In the genomic region with DNA sequence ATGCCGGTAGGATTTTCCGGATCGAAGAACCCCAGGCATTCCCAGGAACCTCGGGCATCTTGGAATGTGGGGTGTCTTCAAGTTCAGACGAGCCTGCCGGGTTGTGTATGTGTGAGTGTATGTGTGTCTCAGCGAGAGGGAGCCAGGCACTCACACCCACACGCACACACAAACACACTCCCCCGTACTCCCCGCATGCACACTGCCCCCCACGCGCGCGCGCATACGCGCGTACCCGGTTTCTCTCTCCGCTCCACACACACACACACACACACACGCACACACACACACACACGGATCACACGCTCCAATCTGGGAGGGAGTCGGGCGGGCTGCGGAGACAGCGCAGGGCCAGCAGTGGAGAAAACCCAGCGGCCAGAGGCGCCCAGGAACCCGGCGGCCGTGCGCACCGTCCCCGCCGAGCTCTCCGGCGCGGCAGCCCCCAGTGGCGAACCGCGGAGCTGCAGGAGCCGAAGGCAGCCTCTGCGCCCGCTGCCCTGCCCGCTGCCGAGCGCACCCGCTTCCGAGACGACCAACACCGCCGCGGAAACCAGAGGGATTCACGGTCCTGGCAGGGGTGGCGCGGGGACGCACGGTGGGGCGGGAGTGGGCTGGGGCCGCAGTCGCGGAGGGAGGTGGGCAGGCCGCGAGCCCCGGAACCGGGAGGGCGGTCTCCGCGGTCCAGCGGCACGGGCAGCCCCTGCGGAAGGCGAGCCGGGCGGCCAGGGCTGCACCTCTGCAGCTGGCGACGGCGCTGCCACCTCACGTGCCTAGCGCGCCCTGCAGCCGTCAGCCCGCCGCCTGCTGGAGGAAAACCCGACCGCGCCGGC, we compare ENCODE assay signal across 8 cellular contexts. TPM values are rescaled to one million over a fixed set of nuclear protein-coding genes. Genes with fewer than 3 reads are reported as not detected.
DNase-seq lines count a peak whose midpoint lies in the region; ATAC-seq and TF ChIP-seq lines count a peak whose summit lies in the region.

A gene (minus strand): TSS at position 125 of the 830 bp plus-strand sequence.

- H3K36me3 Mint-ChIP-seq in immature natural killer cell: no peaks in the 10 kb centered on the region

- ATAC-seq in GM21737 (IDR thresholded peaks at IDR 0.05; ENCODE audit: unreplicated experiment) (peak; percentile 94), HG03469 (IDR thresholded peaks at IDR 0.05; ENCODE audit: unreplicated experiment) (no peak)

- DNase-seq in D341Med (ENCODE audit: low spot score): peak; percentile 91
- peak; percentile 58 for DNase-seq in NB4 (ENCODE audit: low read depth)
- peak; percentile 66 for DNase-seq in UCSD-AML1 (lab: John Stamatoyannopoulos, UW; ENCODE audit: unreplicated experiment)
- DNase-seq in breast epithelium (ENCODE audit: low spot score in 2 of 2): peak; percentile 33 to 72
- peak; percentile 76 to 84 (median 83) for DNase-seq in immature natural killer cell
- peak; percentile 9 for DNase-seq in smooth muscle cell of the brain vasculature (ENCODE audit: low read depth, low spot score)

- TF ChIP-seq CTCF in NB4 (IDR thresholded peaks at IDR 0.05; ENCODE audit: low read depth, low read length): peak; percentile 34
- TF ChIP-seq CTCF in breast epithelium (IDR thresholded peaks at IDR 0.05): peak; percentile 35 to 77 (median 62)

- peak within 1 kb of the TSS; percentile 85 to 95 (median 90) for H3K4me3 Mint-ChIP-seq in immature natural killer cell

- H3K36me3 ChIP-seq in breast epithelium: no peaks in the 10 kb centered on the region

- peaks cover 10 to 17% (median 11%) of the 10 kb centered on the region in 3 donors for H3K27me3 Mint-ChIP-seq in immature natural killer cell (ENCODE audit: low read depth in 3 of 3)

- TF ChIP-seq POLR2A in NB4 (IDR thresholded peaks at IDR 0.05; ENCODE audit: extremely low read depth, insufficient read length) (no peak), breast epithelium (IDR thresholded peaks at IDR 0.05) (no peak)

- H3K4me1 ChIP-seq in breast epithelium: peaks cover 0 to 4% of the 10 kb centered on the region in 2 donors

- intact Hi-C loops in breast epithelium (cut with DNase I; ENCODE audit: low total_unique reads): no loop called here

- no peaks in the 10 kb centered on the region for H3K9me3 ChIP-seq in breast epithelium

- H3K27me3 ChIP-seq in breast epithelium: peaks cover 3 to 37% of the 10 kb centered on the region in 2 donors

- no peaks in the 10 kb centered on the region for H3K9me3 Mint-ChIP-seq in immature natural killer cell

- H3K27ac Mint-ChIP-seq in immature natural killer cell: peak within 1 kb of the TSS; percentile 57 to 94 (median 70)

- H3K27ac ChIP-seq in breast epithelium: no peak within 1 kb of the TSS

- H3K4me1 Mint-ChIP-seq in immature natural killer cell: peaks cover 0 to 47% of the 10 kb centered on the region in 2 donors

- H3K4me3 ChIP-seq in NB4 (ENCODE audit: low read depth, low read length) (no peak within 1 kb of the TSS), breast epithelium (peak within 1 kb of the TSS; percentile 38 to 64 (median 51))

RNA-seq across cellular contexts. Expression of the gene that starts here (rescaled TPM):
- not detected for total RNA-seq in breast epithelium
- polyA plus RNA-seq in immature natural killer cell: 1 to 10 TPM in 1 of 3 donors, under 1 TPM in 2; 0.67 to 1.8 (median 0.87) TPM

Comparison
In these comparisons a context has a peak if more than half of its experiments do, and no peak if none do; other contexts are left out.
1. Peak in DNase-seq and H3K4me3 ChIP-seq in breast epithelium; RNA of the gene not detected or under 1 TPM.
2. DNase-seq: peak in every context shown above with its lines; median percentile 91 in D341Med; 83 in immature natural killer cell; 66 in UCSD-AML1; 58 in NB4; 52 in breast epithelium; 9 in smooth muscle cell of the brain vasculature.